3 cellular contexts compared by ENCODE assay signal in genomic region chr3:21715662-21716061, GRCh38.
A peak's percentile ranks its signal among the peaks of the same experiment; 100 is the strongest.
TF ChIP-seq lines count a peak whose summit lies in the region.

No MANE protein-coding gene starts in this region.

TF ChIP-seq in A549, 52 proteins besides CTCF, POLR2A, EP300 and RAD21:
- TF ChIP-seq PHF8 (IDR thresholded peaks at IDR 0.05; ENCODE audit: borderline replicate concordance, low read depth) (no peak), MAZ (IDR thresholded peaks at IDR 0.05; ENCODE audit: borderline replicate concordance, low read depth, low read length) (no peak), SREBF2 (IDR thresholded peaks at IDR 0.05) (no peak), CBX8 (IDR thresholded peaks at IDR 0.05) (no peak), ATOH8 (CRISPR knock-in tag; IDR thresholded peaks at IDR 0.05; ENCODE audit: low read depth) (no peak), RARB (CRISPR knock-in tag; IDR thresholded peaks at IDR 0.05) (no peak), FOXS1 (CRISPR knock-in tag; IDR thresholded peaks at IDR 0.05) (no peak), MAFK (IDR thresholded peaks at IDR 0.05; ENCODE audit: partially characterized antibody) (peak; percentile 80)
TF ChIP-seq in A549: peak in this region for 1.

TF ChIP-seq in IMR-90, 13 proteins besides CTCF, POLR2A, EP300 and RAD21:
- TF ChIP-seq MAFK (IDR thresholded peaks at IDR 0.05; ENCODE audit: low read depth, low read length) (peak; percentile 91), CHD1 (IDR thresholded peaks at IDR 0.05; ENCODE audit: low read depth, low read length) (no peak)
TF ChIP-seq in IMR-90: peak in this region for 1.

TF ChIP-seq in K562, 482 proteins besides CTCF, POLR2A, EP300 and RAD21:
- TF ChIP-seq PHF8 (IDR thresholded peaks at IDR 0.05; ENCODE audit: borderline replicate concordance, low read length) (no peak), MAFK (IDR thresholded peaks at IDR 0.05; ENCODE audit: low read length) (peak; percentile 70), GABPA (tag; conservative IDR thresholded peaks at IDR 0.05; ENCODE audit: low read depth) (no peak), MAFG (tag; conservative IDR thresholded peaks at IDR 0.05) (peak; percentile 56), MAFF (IDR thresholded peaks at IDR 0.05; ENCODE audit: low read length) (peak; percentile 73), ZNF79 (CRISPR knock-in tag; IDR thresholded peaks at IDR 0.05; ENCODE audit: low read depth) (no peak), C11orf30 (IDR thresholded peaks at IDR 0.05; ENCODE audit: low read depth) (peak; percentile 57; the same call in 1 of the 2 replicates), ZNF316 (IDR thresholded peaks at IDR 0.05) (peak; percentile 62), KLF10 (CRISPR knock-in tag; IDR thresholded peaks at IDR 0.05) (no peak)
